ENCODE assay signal across 11 cellular contexts in genomic region chr1:232590742-232591082, GRCh38. TPM values are rescaled to one million over a fixed set of nuclear protein-coding genes. Genes with fewer than 3 reads are reported as not detected.
DNase-seq lines count a peak whose midpoint lies in the region; ATAC-seq and TF ChIP-seq lines count a peak whose summit lies in the region.
"Had no signal": no experiment of that assay in that cellular context is flagged by ENCODE, and none has a peak within 500 bp of the region (broad histone marks: within the 10 kb centered on the region; RNA-seq: fewer than 3 reads in every experiment).

No MANE protein-coding gene starts in this region.

- intact Hi-C loops in activated T-helper 1 cell treated with anti-CD3 and anti-CD28 coated beads, Interleukin-12 subunit alpha, Interleukin-12 subunit beta, Interleukin-2, Interleukin-4 antibody, amounts not matched to agents 30 ng/mL and 10 ng/mL and 1 ng/mL, durations not matched to agents 14 hours and 24 hours and 36 hours (cut with micrococcal nuclease), result no loop called here
- intact Hi-C loops in CD4-positive, alpha-beta memory T cell (cut with micrococcal nuclease), result no loop called here

- H3K27me3 ChIP-seq in CD4-positive, alpha-beta memory T cell (ENCODE audit: insufficient read depth, low read length), result no peaks in the 10 kb centered on the region

- no peaks in the 10 kb centered on the region for H3K36me3 ChIP-seq in CD4-positive, alpha-beta memory T cell (ENCODE audit: insufficient read depth, low read length)

- H3K9me3 Mint-ChIP-seq in activated T-helper 1 cell treated with anti-CD3 and anti-CD28 coated beads, Interleukin-12 subunit alpha, Interleukin-12 subunit beta, Interleukin-2, Interleukin-4 antibody, amounts not matched to agents 30 ng/mL and 10 ng/mL and 1 ng/mL, durations not matched to agents 14 hours and 24 hours and 36 hours, result peaks cover 16% of the 10 kb centered on the region
- peaks cover 0 to 6% (median 0%) of the 10 kb centered on the region in 8 donors for H3K9me3 Mint-ChIP-seq in CD4-positive, alpha-beta memory T cell
- H3K9me3 Mint-ChIP-seq: WTC11 had no signal

- peak overlapping the region; percentile 27 for H3K27ac Mint-ChIP-seq in activated T-helper 1 cell treated with anti-CD3 and anti-CD28 coated beads, Interleukin-12 subunit alpha, Interleukin-12 subunit beta, Interleukin-2, Interleukin-4 antibody, amounts not matched to agents 30 ng/mL and 10 ng/mL and 1 ng/mL, durations not matched to agents 14 hours and 24 hours and 36 hours
- peak overlapping the region in 1 of 7 donors; percentile 10 for H3K27ac Mint-ChIP-seq in CD4-positive, alpha-beta memory T cell
- H3K27ac Mint-ChIP-seq: WTC11 had no signal

- no peaks in the 10 kb centered on the region for H3K27me3 Mint-ChIP-seq in activated T-helper 1 cell treated with anti-CD3 and anti-CD28 coated beads, Interleukin-12 subunit alpha, Interleukin-12 subunit beta, Interleukin-2, Interleukin-4 antibody, amounts not matched to agents 30 ng/mL and 10 ng/mL and 1 ng/mL, durations not matched to agents 14 hours and 24 hours and 36 hours (ENCODE audit: insufficient read depth)
- H3K27me3 Mint-ChIP-seq in CD4-positive, alpha-beta memory T cell, result no peaks in the 10 kb centered on the region

- no peak for DNase-seq in activated T-helper 1 cell treated with anti-CD3 and anti-CD28 coated beads, Interleukin-12 subunit alpha, Interleukin-12 subunit beta, Interleukin-2, Interleukin-4 antibody, amounts not matched to agents 30 ng/mL and 10 ng/mL and 1 ng/mL, durations not matched to agents 14 hours and 24 hours and 36 hours (ENCODE audit: low spot score)
- DNase-seq in NCI-H2107 treated with DMSO at 0.1 percent for 48 hours (lab: John Stamatoyannopoulos, UW; ENCODE audit: unreplicated experiment) (no peak), cerebellum (ENCODE audit: low spot score) (no peak)
- no peak for DNase-seq in CD4-positive, alpha-beta memory T cell
- DNase-seq: amniotic stem cell, EL had no signal

- no peak overlapping the region for H3K4me3 Mint-ChIP-seq in activated T-helper 1 cell treated with anti-CD3 and anti-CD28 coated beads, Interleukin-12 subunit alpha, Interleukin-12 subunit beta, Interleukin-2, Interleukin-4 antibody, amounts not matched to agents 30 ng/mL and 10 ng/mL and 1 ng/mL, durations not matched to agents 14 hours and 24 hours and 36 hours
- H3K4me3 Mint-ChIP-seq in CD4-positive, alpha-beta memory T cell, result no peak overlapping the region
- H3K4me3 Mint-ChIP-seq: WTC11 had no signal

- no peak overlapping the region for H3K4me3 ChIP-seq in skin epidermis
- H3K4me3 ChIP-seq in CD4-positive, alpha-beta memory T cell (ENCODE audit: low read length in 2 of 2), result no peak overlapping the region

- H3K4me1 ChIP-seq in CD4-positive, alpha-beta memory T cell (ENCODE audit: insufficient read depth, low read length), result no peaks in the 10 kb centered on the region

- peaks cover 54% of the 10 kb centered on the region for H3K4me1 Mint-ChIP-seq in activated T-helper 1 cell treated with anti-CD3 and anti-CD28 coated beads, Interleukin-12 subunit alpha, Interleukin-12 subunit beta, Interleukin-2, Interleukin-4 antibody, amounts not matched to agents 30 ng/mL and 10 ng/mL and 1 ng/mL, durations not matched to agents 14 hours and 24 hours and 36 hours (ENCODE audit: low read depth)
- peaks cover 7 to 15% (median 11%) of the 10 kb centered on the region in 4 donors for H3K4me1 Mint-ChIP-seq in CD4-positive, alpha-beta memory T cell

- peak; percentile 90 for ATAC-seq in GM19351 (IDR thresholded peaks at IDR 0.05; ENCODE audit: unreplicated experiment)
- peak; percentile 88 for ATAC-seq in HG02885 (IDR thresholded peaks at IDR 0.05; ENCODE audit: poor library complexity, unreplicated experiment)
- no peak for ATAC-seq in SK-N-SH treated with all-trans-retinoic acid at 6 μM for 48 hours

- POLR2A ChIA-PET in CD4-positive, alpha-beta memory T cell (lab: Charles Lee; ENCODE audit: partially characterized antibody), result no interaction called here

- peak overlapping the region in 11 of 21 experiments; percentile 2 to 78 (median 54) for H3K27ac ChIP-seq in skin epidermis
- no peak overlapping the region for H3K27ac ChIP-seq in CD4-positive, alpha-beta memory T cell (ENCODE audit: low read depth, low read length)

- no peaks in the 10 kb centered on the region for H3K9me3 ChIP-seq in CD4-positive, alpha-beta memory T cell (ENCODE audit: control insufficient read depth in 1 of 2, low read length in 2 of 2)

- H3K36me3 Mint-ChIP-seq in activated T-helper 1 cell treated with anti-CD3 and anti-CD28 coated beads, Interleukin-12 subunit alpha, Interleukin-12 subunit beta, Interleukin-2, Interleukin-4 antibody, amounts not matched to agents 30 ng/mL and 10 ng/mL and 1 ng/mL, durations not matched to agents 14 hours and 24 hours and 36 hours (ENCODE audit: low read depth), result peaks cover 12% of the 10 kb centered on the region
- peaks cover 0 to 5% of the 10 kb centered on the region in 2 donors for H3K36me3 Mint-ChIP-seq in CD4-positive, alpha-beta memory T cell
- H3K36me3 Mint-ChIP-seq: WTC11 had no signal

- CTCF ChIA-PET in CD4-positive, alpha-beta memory T cell (lab: Charles Lee; ENCODE audit: partially characterized antibody), result interaction anchor here (1.1 kb wide), 1 partner anchor 9 kb away, joined by 3 read pairs; no protein-coding TSS in a partner anchor

TF ChIP-seq in SK-N-SH treated with all-trans-retinoic acid at 6 μM for 48 hours, 23 proteins besides CTCF, POLR2A, EP300 and RAD21:
- TF ChIP-seq PATZ1 (CRISPR knock-in tag; IDR thresholded peaks at IDR 0.05; ENCODE audit: borderline replicate concordance), result no peak
- no peak for TF ChIP-seq ZFP30 (CRISPR knock-in tag; IDR thresholded peaks at IDR 0.05)

RNA-seq across cellular contexts. Expression of gene SIPA1L2, which starts 39.2 kb away (rescaled TPM):
- total RNA-seq in activated T-helper 1 cell treated with anti-CD3 and anti-CD28 coated beads, Interleukin-12 subunit alpha, Interleukin-12 subunit beta, Interleukin-2, Interleukin-4 antibody, amounts not matched to agents 30 ng/mL and 10 ng/mL and 1 ng/mL, durations not matched to agents 14 hours and 24 hours and 36 hours, result 2.3 and 2.6 TPM in 2 replicates
- 1 to 10 TPM in 1 of 2 experiments, under 1 TPM in 1; 0.94 to 1.6 TPM for total RNA-seq in CD4-positive, alpha-beta memory T cell
- 1 to 10 TPM in 1 of 2 donors, under 1 TPM in 1; 0.20 to 1.1 TPM for polyA plus RNA-seq in CD4-positive, alpha-beta memory T cell
- 96.5 TPM for total RNA-seq in cerebellum

Comparison
In these comparisons a context has a peak if more than half of its experiments do, and no peak if none do; other contexts are left out.
1. RNA of gene SIPA1L2, which starts 39.2 kb away (total RNA-seq): 96.5 TPM in cerebellum (single experiment); 2.3 to 2.6 TPM in activated T-helper 1 cell treated with anti-CD3 and anti-CD28 coated beads, Interleukin-12 subunit alpha, Interleukin-12 subunit beta, Interleukin-2, Interleukin-4 antibody, amounts not matched to agents 30 ng/mL and 10 ng/mL and 1 ng/mL, durations not matched to agents 14 hours and 24 hours and 36 hours and 0.94 to 1.6 TPM in CD4-positive, alpha-beta memory T cell; every median in the first group is over 10 times any median in the second.